8 cellular contexts compared by ENCODE assay signal in the genomic region with DNA sequence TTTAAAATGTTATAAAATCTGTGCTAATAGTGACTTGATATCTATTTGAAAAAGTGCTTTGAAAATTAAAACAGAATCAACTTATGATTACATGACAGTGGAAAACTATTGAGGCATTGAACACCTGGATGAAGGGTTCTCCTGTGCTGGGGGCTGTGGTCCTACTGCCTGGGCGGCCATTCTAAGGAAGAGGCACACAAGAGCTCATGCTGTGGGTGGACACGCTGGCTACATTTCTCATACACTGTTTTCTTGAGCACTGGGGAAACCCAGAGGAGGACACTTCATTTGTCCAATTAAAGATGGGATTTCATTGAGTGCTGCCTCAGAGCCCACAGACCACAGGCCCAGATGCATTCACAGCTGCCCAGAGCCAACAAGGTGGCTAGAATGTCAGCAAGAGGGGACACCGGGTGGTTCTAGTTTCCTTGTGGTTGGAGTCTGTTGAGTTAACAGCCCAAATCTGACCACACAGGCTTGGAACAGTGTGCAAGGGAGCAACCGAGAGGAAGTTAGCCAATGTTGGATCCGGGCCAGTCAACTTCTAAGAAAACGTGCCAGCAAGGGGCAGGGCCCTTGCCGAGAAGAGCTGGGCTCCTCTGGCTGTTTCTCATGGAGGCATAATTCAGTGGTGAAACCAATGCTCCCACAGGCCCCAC. TPM values are rescaled to one million over a fixed set of nuclear protein-coding genes. Genes with fewer than 3 reads are reported as not detected.
DNase-seq lines count a peak whose midpoint lies in the region; ATAC-seq and TF ChIP-seq lines count a peak whose summit lies in the region.

No MANE protein-coding gene starts in this region.

- peak overlapping the region; percentile 72 for H3K27ac Mint-ChIP-seq in activated CD4-positive, alpha-beta T cell treated with anti-CD3 and anti-CD28 coated beads, Interleukin-2, amount 10 ng/mL, durations not matched to agents 24 days and 14 days

- no peak overlapping the region for H3K27ac ChIP-seq in epithelial cell of prostate

- CTCF ChIA-PET in BJ (lab: Yijun Ruan, JAX) = interaction anchor here (1.4 kb wide), 1 partner anchor 10 kb away, joined by 3 read pairs; no protein-coding TSS in a partner anchor

- peak overlapping the region; percentile 42 for H3K4me3 Mint-ChIP-seq in activated CD4-positive, alpha-beta T cell treated with anti-CD3 and anti-CD28 coated beads, Interleukin-2, amount 10 ng/mL, durations not matched to agents 24 days and 14 days

- no peaks in the 10 kb centered on the region for H3K27me3 Mint-ChIP-seq in activated CD4-positive, alpha-beta T cell treated with anti-CD3 and anti-CD28 coated beads, Interleukin-2, amount 10 ng/mL, durations not matched to agents 24 days and 14 days

- intact Hi-C loops in activated CD4-positive, alpha-beta T cell treated with anti-CD3 and anti-CD28 coated beads, Interleukin-2, amount 10 ng/mL, durations not matched to agents 24 days and 14 days (cut with micrococcal nuclease) = loop anchor here (5.0 kb wide), 1 partner anchor 45 kb away; no protein-coding TSS in a partner anchor

- peaks cover 2% of the 10 kb centered on the region for H3K36me3 Mint-ChIP-seq in activated CD4-positive, alpha-beta T cell treated with anti-CD3 and anti-CD28 coated beads, Interleukin-2, amount 10 ng/mL, durations not matched to agents 24 days and 14 days (ENCODE audit: low read depth)

- H3K4me1 Mint-ChIP-seq in activated CD4-positive, alpha-beta T cell treated with anti-CD3 and anti-CD28 coated beads, Interleukin-2, amount 10 ng/mL, durations not matched to agents 24 days and 14 days = peaks cover 55% of the 10 kb centered on the region

- peak; percentile 21 for DNase-seq in BJ (ENCODE audit: low read depth)
- peak; percentile 87 for DNase-seq in LoVo (ENCODE audit: low spot score)
- peak; percentile 83 for DNase-seq in activated CD4-positive, alpha-beta T cell treated with anti-CD3 and anti-CD28 coated beads, Interleukin-2, amount 10 ng/mL, durations not matched to agents 24 days and 14 days
- peak; percentile 39 for DNase-seq in epithelial cell of prostate (ENCODE audit: low read depth, low spot score)
- DNase-seq in nucleus accumbens (lab: John Stamatoyannopoulos, UW) = peak in 43 of 56 donors; percentile 9 to 80 (median 38)
- no peak for DNase-seq in kidney glomerular epithelial cell (lab: John Stamatoyannopoulos, UW)

- ATAC-seq in GM21515 (IDR thresholded peaks at IDR 0.05; ENCODE audit: unreplicated experiment) (peak; percentile 55), GM19397 (IDR thresholded peaks at IDR 0.05; ENCODE audit: unreplicated experiment) (no peak)

- no peak overlapping the region for H3K4me3 ChIP-seq in BJ (ENCODE audit: low read depth, low read length)

- TF ChIP-seq CTCF in BJ (IDR thresholded peaks at IDR 0.05; ENCODE audit: insufficient read depth, low read depth, low read length) = no peak

- POLR2A ChIA-PET in BJ (lab: Charles Lee) = no interaction called here

- peaks cover 5% of the 10 kb centered on the region for H3K9me3 Mint-ChIP-seq in activated CD4-positive, alpha-beta T cell treated with anti-CD3 and anti-CD28 coated beads, Interleukin-2, amount 10 ng/mL, durations not matched to agents 24 days and 14 days

- H3K36me3 ChIP-seq in BJ (ENCODE audit: control insufficient read depth, insufficient read depth, low read length) = no peaks in the 10 kb centered on the region

- no peaks in the 10 kb centered on the region for H3K27me3 ChIP-seq in BJ (ENCODE audit: control insufficient read depth, insufficient read depth, low read length)

RNA-seq across cellular contexts. Expression of gene SORL1, which starts 35.1 kb away (rescaled TPM):
- polyA plus RNA-seq in BJ (2011; rRNA removed) = 0.61 and 1.4 TPM in 2 replicates
- polyA minus RNA-seq in BJ (2011; rRNA and poly(A)+ RNA removed) = 1.8 and 2.2 TPM in 2 replicates
- total RNA-seq in activated CD4-positive, alpha-beta T cell treated with anti-CD3 and anti-CD28 coated beads, Interleukin-2, amount 10 ng/mL, durations not matched to agents 24 days and 14 days = 28.4 and 30.3 TPM in 2 replicates
